ENCODE assay signal across 15 cellular contexts in the genomic region with DNA sequence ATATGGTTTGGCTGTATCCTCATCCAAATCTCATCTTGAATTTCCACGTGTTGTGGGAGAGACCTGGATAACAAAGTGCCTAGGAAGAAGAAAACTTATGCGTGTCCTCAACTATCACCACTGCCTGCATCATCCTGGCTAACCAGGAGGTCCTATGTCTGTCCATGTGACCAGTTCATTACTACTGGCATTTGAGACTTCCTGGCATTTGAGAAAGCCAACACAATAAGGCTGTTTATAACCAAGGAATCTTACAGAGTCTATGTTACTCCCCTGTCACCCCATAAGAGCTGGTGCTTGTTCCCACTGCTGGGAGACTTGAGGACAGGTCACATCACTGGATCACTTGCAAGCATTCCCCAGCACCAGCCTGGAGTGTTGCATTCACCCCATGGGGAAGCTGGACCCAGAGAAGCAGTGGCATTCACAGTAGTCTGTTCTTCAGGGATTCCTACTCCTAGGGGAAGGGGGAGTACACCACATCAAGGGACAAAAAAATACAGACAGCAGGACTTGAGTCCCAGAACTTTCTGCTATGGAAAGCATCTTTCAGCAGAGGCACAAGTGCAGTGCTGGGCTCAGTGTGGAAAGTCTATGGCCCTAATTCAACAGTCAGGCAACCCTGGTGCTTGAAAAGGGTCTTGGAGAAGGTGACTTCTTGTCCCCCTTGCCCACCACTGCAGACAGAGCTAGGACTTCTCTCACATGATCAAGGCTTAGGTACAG.
DNase-seq lines count a peak whose midpoint lies in the region; ATAC-seq and TF ChIP-seq lines count a peak whose summit lies in the region.
"Had no signal": no experiment of that assay in that cellular context is flagged by ENCODE, and none has a peak within 500 bp of the region (broad histone marks: within the 10 kb centered on the region; RNA-seq: fewer than 3 reads in every experiment).

No MANE protein-coding gene starts in this region.

- H3K9me3 ChIP-seq in PC-3 (ENCODE audit: low read length) (no peaks in the 10 kb centered on the region), upper lobe of left lung (no peaks in the 10 kb centered on the region), tibial nerve (no peaks in the 10 kb centered on the region)
- H3K9me3 ChIP-seq: left lung had no signal

- H3K4me3 ChIP-seq in PC-3 (ENCODE audit: low read length) (no peak overlapping the region), brain microvascular endothelial cell (ENCODE audit: low read depth, low read length) (no peak overlapping the region), upper lobe of left lung (no peak overlapping the region), tibial nerve (no peak overlapping the region)
- H3K4me3 ChIP-seq: left lung, MG63 had no signal

- TF ChIP-seq EP300 in upper lobe of left lung (IDR thresholded peaks at IDR 0.05) (no peak), tibial nerve (IDR thresholded peaks at IDR 0.05) (no peak)

- WGBS in upper lobe of left lung, 2 donors = 86 to 94% methylated on average over 2 of the region's 2 CpGs
- 88 to 90% methylated on average over 2 of the region's 2 CpGs for WGBS in tibial nerve, 2 donors

- H3K36me3 ChIP-seq in PC-3 (ENCODE audit: low read depth, low read length) = no peaks in the 10 kb centered on the region
- no peaks in the 10 kb centered on the region for H3K36me3 ChIP-seq in brain microvascular endothelial cell (replicated peaks)
- no peaks in the 10 kb centered on the region for H3K36me3 ChIP-seq in upper lobe of left lung
- no peaks in the 10 kb centered on the region for H3K36me3 ChIP-seq in tibial nerve
- H3K36me3 ChIP-seq: left lung, MG63 had no signal

- H3K79me2 ChIP-seq in PC-3 (ENCODE audit: low read length) = no peaks in the 10 kb centered on the region

- TF ChIP-seq POLR2A in upper lobe of left lung (IDR thresholded peaks at IDR 0.05) (no peak), tibial nerve (IDR thresholded peaks at IDR 0.05) (no peak)

- intact Hi-C loops in PC-3 (cut with micrococcal nuclease) = loop anchor here (10.0 kb wide), 1 partner anchor 574 kb away; no protein-coding TSS in a partner anchor

- H4K20me1 ChIP-seq in PC-3 (ENCODE audit: low read length) = no peaks in the 10 kb centered on the region

- peak; percentile 4 for ATAC-seq in PC-3
- ATAC-seq in upper lobe of left lung (ENCODE audit: low FRiP score in 2 of 2) = peak; percentile 16 to 43
- ATAC-seq in GM21526 (IDR thresholded peaks at IDR 0.05; ENCODE audit: low FRiP score, unreplicated experiment) = no peak
- ATAC-seq: naive thymus-derived CD4-positive, alpha-beta T cell had no signal

- DNase-seq in PC-3 = no peak
- peak; percentile 37 for DNase-seq in brain microvascular endothelial cell
- peak; percentile 35 for DNase-seq in iris pigment epithelial cell (ENCODE audit: low read depth)
- no peak for DNase-seq in upper lobe of left lung
- no peak for DNase-seq in retina
- DNase-seq in tibial nerve (ENCODE audit: low spot score in 2 of 2) = no peak
- DNase-seq: CD4-positive, CD25-positive, alpha-beta regulatory T cell; left lung; naive thymus-derived CD4-positive, alpha-beta T cell; NCI-H1930; NCI-H524 treated with DMSO at 0.1 percent for 48 hours; stimulated activated CD4-positive, alpha-beta T cell treated with anti-CD3 and anti-CD28 coated beads, Interleukin-1b, Interleukin-23, amount 100 ng/mL, for 48 hours; T-helper 1 cell had no signal

- no peak for TF ChIP-seq CTCF in PC-3 (conservative IDR thresholded peaks at IDR 0.05; ENCODE audit: low read depth, low read length)
- TF ChIP-seq CTCF in brain microvascular endothelial cell (IDR thresholded peaks at IDR 0.05; ENCODE audit: low read depth, low read length, missing control alignments) = peak; percentile 4
- no peak for TF ChIP-seq CTCF in upper lobe of left lung (IDR thresholded peaks at IDR 0.05)
- no peak for TF ChIP-seq CTCF in tibial nerve (IDR thresholded peaks at IDR 0.05)

- H3K27ac ChIP-seq in PC-3 (ENCODE audit: low read length) (peak overlapping the region; percentile 80), brain microvascular endothelial cell (peak overlapping the region; percentile 97), upper lobe of left lung (peak overlapping the region; percentile 23 to 54 (median 42)), tibial nerve (no peak overlapping the region)

- H3K9me2 ChIP-seq in PC-3 (replicated peaks; ENCODE audit: low read length) = no peaks in the 10 kb centered on the region

- POLR2A ChIA-PET in PC-3 (lab: Charles Lee; ENCODE audit: unreplicated experiment) = no interaction called here

- BruUV-seq in PC-3 (replicated peaks; lab: Mats Ljungman, UMichigan) = no TSS peak

- CTCF ChIA-PET in PC-3 (lab: Charles Lee) = no interaction called here

- no peak overlapping the region for H2AFZ ChIP-seq in PC-3 (ENCODE audit: low read length)

- H3K4me2 ChIP-seq in PC-3 (ENCODE audit: low read length) = peak overlapping the region; percentile 48

- H3K27me3 ChIP-seq in PC-3 (ENCODE audit: low read length) (no peaks in the 10 kb centered on the region), brain microvascular endothelial cell (replicated peaks) (no peaks in the 10 kb centered on the region), upper lobe of left lung (no peaks in the 10 kb centered on the region), tibial nerve (no peaks in the 10 kb centered on the region)
- H3K27me3 ChIP-seq: left lung, MG63 had no signal

- in situ Hi-C loops in brain microvascular endothelial cell (cut with HindIII; ENCODE audit: low pct_ligation_motif_present, low sequenced_read_pairs) = no loop called here

- H3K4me1 ChIP-seq in PC-3 (ENCODE audit: insufficient read depth, low read length) = peaks cover 71% of the 10 kb centered on the region
- no peaks in the 10 kb centered on the region for H3K4me1 ChIP-seq in upper lobe of left lung
- no peaks in the 10 kb centered on the region for H3K4me1 ChIP-seq in tibial nerve
- H3K4me1 ChIP-seq: left lung had no signal

- H3K9ac ChIP-seq in PC-3 (ENCODE audit: low read length) = peak overlapping the region; percentile 13; the same call in 1 of the 2 replicates

- peaks cover 6% of the 10 kb centered on the region for H3F3A ChIP-seq in PC-3 (ENCODE audit: low read length, unreplicated experiment)

Comparison
In these comparisons a context has a peak if more than half of its experiments do, and no peak if none do; other contexts are left out.
1. DNase-seq: peak in brain microvascular endothelial cell (single experiment) and iris pigment epithelial cell (single experiment); none in PC-3 (single experiment), upper lobe of left lung (0 of 2), retina (single experiment) and tibial nerve (0 of 2).
2. H3K27ac ChIP-seq: peak in PC-3 (single experiment), brain microvascular endothelial cell (single experiment) and upper lobe of left lung (4 of 4); none in tibial nerve (0 of 4).